33 cellular contexts compared by ENCODE assay signal in the genomic region with DNA sequence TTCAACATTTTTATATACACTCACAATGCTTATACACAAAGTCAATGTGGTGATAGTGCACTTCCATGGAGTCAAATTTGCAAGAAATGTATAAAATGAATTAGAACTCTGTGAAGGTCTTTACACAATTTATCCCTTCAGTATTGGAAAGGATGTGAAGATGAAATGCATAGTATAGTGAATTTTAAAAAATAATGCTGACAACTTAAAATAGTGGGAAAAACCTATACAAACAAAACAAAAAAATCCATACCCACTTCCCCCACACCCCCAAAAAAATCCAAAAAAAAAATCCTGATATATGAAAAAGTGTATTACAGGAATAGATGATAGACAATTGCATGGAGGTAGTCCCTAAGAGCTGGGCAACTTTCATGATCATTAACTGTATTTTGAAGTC.
"Had no signal": no experiment of that assay in that cellular context is flagged by ENCODE, and none has a peak within 500 bp of the region (broad histone marks: within the 10 kb centered on the region; RNA-seq: fewer than 3 reads in every experiment).

No MANE protein-coding gene starts in this region.

- H3K4me3 ChIP-seq: adrenal gland, body of pancreas, breast epithelium had no signal

- DNase-seq: activated B cell treated with CpG ODN at 0.5 μM for 24 hours; activated CD4-positive, alpha-beta memory T cell treated with anti-CD3 and anti-CD28 coated beads for 36 hours; activated CD4-positive, alpha-beta T cell treated with anti-CD3 and anti-CD28 coated beads for 4 hours; activated CD4-positive, alpha-beta T cell treated with anti-CD3 and anti-CD28 coated beads, Interleukin-2, amount 10 ng/mL, durations not matched to agents 24 days and 14 days; activated CD4-positive, alpha-beta T cell treated with anti-CD3 and anti-CD28 coated beads, Interleukin-2, amount 50 U/mL, for 1 hour; activated CD4-positive, alpha-beta T cell treated with anti-CD3 and anti-CD28 coated beads, Interleukin-2, amount 50 U/mL, for 4 hours; activated CD4-positive, CD25-positive, alpha-beta regulatory T cell treated with anti-CD3 and anti-CD28 coated beads, Interleukin-2, amount 50 U/mL, for 72 hours; activated CD8-positive, alpha-beta memory T cell treated with anti-CD3 and anti-CD28 coated beads, Interleukin-2, amount 50 U/mL, for 4 hours; activated CD8-positive, alpha-beta T cell treated with anti-CD3 and anti-CD28 coated beads for 36 hours; activated effector memory CD4-positive, alpha-beta T cell treated with anti-CD3 and anti-CD28 coated beads, Interleukin-2, amount 50 U/mL, for 16 hours; activated gamma-delta T cell treated with Interleukin-2 at 50 U/mL for 16 hours; activated naive CD4-positive, alpha-beta T cell; activated naive CD4-positive, alpha-beta T cell treated with anti-CD3 and anti-CD28 coated beads for 36 hours; activated naive CD4-positive, alpha-beta T cell treated with anti-CD3 and anti-CD28 coated beads, Interleukin-2, amount 50 U/mL, for 16 hours; activated naive CD8-positive, alpha-beta T cell treated with anti-CD3 and anti-CD28 coated beads for 36 hours; activated T-cell treated with anti-CD3 and anti-CD28 coated beads for 4 hours; activated T-cell treated with anti-CD3 and anti-CD28 coated beads, Interleukin-2, amount 50 U/mL, for 1 hour; activated T-cell treated with anti-CD3 and anti-CD28 coated beads, Interleukin-2, amount 50 U/mL, for 4 hours; activated T-cell treated with anti-CD3 and anti-CD28 coated beads, Interleukin-2, amount 50 U/mL, for 72 hours; adrenal gland; amniotic stem cell; aorta; body of pancreas; brain microvascular endothelial cell; central memory CD4-positive, alpha-beta T cell; T-helper 2 cell; T-helper 9 cell had no signal

- H3K27ac ChIP-seq: adrenal gland, body of pancreas, brain microvascular endothelial cell, breast epithelium, VCaP had no signal

- H3K36me3 ChIP-seq: adrenal gland, brain microvascular endothelial cell, breast epithelium had no signal

- H3K27me3 ChIP-seq: adrenal gland, body of pancreas, brain microvascular endothelial cell, breast epithelium had no signal

- H3K4me1 ChIP-seq: adrenal gland, body of pancreas, breast epithelium had no signal

- FAIRE-seq: astrocyte, TTC549 had no signal

- H3K9me3 ChIP-seq: adrenal gland, body of pancreas had no signal

- ATAC-seq: activated CD8-positive, alpha-beta T cell treated with anti-CD3 and anti-CD28 coated beads for 36 hours; activated naive CD4-positive, alpha-beta T cell treated with anti-CD3 and anti-CD28 coated beads, Interleukin-2, amount 50 U/mL, for 72 hours; activated T-cell treated with anti-CD3 and anti-CD28 coated beads, Interleukin-2, amount 50 U/mL, for 4 hours; activated T-cell treated with anti-CD3 and anti-CD28 coated beads, Interleukin-2, amount 50 U/mL, for 72 hours; activated T-helper 17 cell treated with anti-CD3 and anti-CD28 coated beads, Interleukin-2, amount 50 U/mL, for 72 hours; body of pancreas had no signal
